9 cellular contexts compared by ENCODE assay signal in genomic region chr10:59362991-59363390, GRCh38. TPM values are rescaled to one million over a fixed set of nuclear protein-coding genes. Genes with fewer than 3 reads are reported as not detected.
A peak's percentile ranks its signal among the peaks of the same experiment; 100 is the strongest.
DNase-seq lines count a peak whose midpoint lies in the region; ATAC-seq, FAIRE-seq and TF ChIP-seq lines count a peak whose summit lies in the region.
"Had no signal": no experiment of that assay in that cellular context is flagged by ENCODE, and none has a peak within 500 bp of the region (broad histone marks: within the 10 kb centered on the region; RNA-seq: fewer than 3 reads in every experiment).

No MANE protein-coding gene starts in this region.

- H3F3A ChIP-seq in smooth muscle cell (ENCODE audit: low read depth) = peaks cover 3% of the 10 kb centered on the region

- peak overlapping the region; percentile 95 for H2AFZ ChIP-seq in smooth muscle cell (ENCODE audit: low read depth)

- peaks cover 0 to 3% of the 10 kb centered on the region in 2 donors for H3K4me1 ChIP-seq in kidney (ENCODE audit: control insufficient read depth in 1 of 2, insufficient read depth in 1 of 2, low read depth in 1 of 2, low read length in 2 of 2)
- peaks cover 18% of the 10 kb centered on the region for H3K4me1 ChIP-seq in smooth muscle cell (ENCODE audit: low read depth)

- no peaks in the 10 kb centered on the region for H4K20me1 ChIP-seq in smooth muscle cell (ENCODE audit: low read depth)

- TF ChIP-seq CTCF in kidney (IDR thresholded peaks at IDR 0.05; ENCODE audit: borderline replicate concordance, extremely low read depth, insufficient read depth) (no peak), smooth muscle cell (IDR thresholded peaks at IDR 0.05; ENCODE audit: borderline replicate concordance, insufficient read depth, poor library complexity, severe bottlenecking) (no peak)

- DNase-seq in NCI-H1436 (lab: John Stamatoyannopoulos, UW) (peak; percentile 39), NCI-H1436 treated with DMSO at 0.1 percent for 48 hours (lab: John Stamatoyannopoulos, UW) (no peak), NCI-H510A treated with DMSO at 0.1 percent for 48 hours (lab: John Stamatoyannopoulos, UW) (peak; percentile 57), cerebellar cortex (ENCODE audit: low spot score) (peak; percentile 68), kidney (peak; percentile 81), smooth muscle cell (lab: John Stamatoyannopoulos, UW; ENCODE audit: unreplicated experiment) (no peak), OCI-M2 (lab: John Stamatoyannopoulos, UW; ENCODE audit: unreplicated experiment) (no peak)

- no peak for ATAC-seq in GM18861 (IDR thresholded peaks at IDR 0.05; ENCODE audit: unreplicated experiment)

- intact Hi-C loops in kidney (cut with DNase I) = no loop called here

- H3K36me3 ChIP-seq in kidney (ENCODE audit: control insufficient read depth in 1 of 2, insufficient read depth in 2 of 2, low read length in 2 of 2) (no peaks in the 10 kb centered on the region), smooth muscle cell (ENCODE audit: low read depth) (no peaks in the 10 kb centered on the region)

- peaks cover 12% of the 10 kb centered on the region for H3K27me3 ChIP-seq in smooth muscle cell (ENCODE audit: low read depth)

- peak overlapping the region in 1 of 2 donors; percentile 44 for H3K9ac ChIP-seq in kidney (ENCODE audit: low read length in 2 of 2)
- no peak overlapping the region for H3K9ac ChIP-seq in smooth muscle cell (ENCODE audit: low read depth)

- H3K4me2 ChIP-seq in smooth muscle cell = peak overlapping the region; percentile 100

- H3K4me3 ChIP-seq in kidney (ENCODE audit: low read length in 2 of 2) (peak overlapping the region; percentile 48 to 67), smooth muscle cell (peak overlapping the region; percentile 61)

- whole genome bisulfite sequencing in smooth muscle cell (ENCODE audit: low lambda C conversion rate) = 1% methylated on average over 10 of the region's 10 CpGs

- H3K79me2 ChIP-seq in smooth muscle cell (ENCODE audit: low read depth) = no peaks in the 10 kb centered on the region

- H3K9me3 ChIP-seq in kidney (ENCODE audit: control insufficient read depth in 1 of 2, low read length in 2 of 2) (no peaks in the 10 kb centered on the region), smooth muscle cell (replicated peaks; ENCODE audit: low read depth) (no peaks in the 10 kb centered on the region)

- no peak for FAIRE-seq in kidney (lab: Jason Lieb, UNC)
- FAIRE-seq: TTC549 had no signal

- H3K27ac ChIP-seq in kidney (ENCODE audit: low read depth in 2 of 2, low read length in 2 of 2) (peak overlapping the region; percentile 48 to 59), smooth muscle cell (ENCODE audit: low read depth) (no peak overlapping the region)

RNA-seq across cellular contexts. Expression of gene FAM13C, which starts 0.6 kb away (rescaled TPM):
- total RNA-seq in kidney (8.8 TPM), smooth muscle cell (0.76 TPM in 1 of 2 replicates, not detected in the other)
- polyA plus RNA-seq in kidney (ENCODE audit: insufficient read depth, low read depth, low replicate concordance) (1.5 TPM), smooth muscle cell (not detected in 2 replicates)

Comparison
In these comparisons a context has a peak if more than half of its experiments do, and no peak if none do; other contexts are left out.
1. DNase-seq: peak in NCI-H1436 (single experiment), NCI-H510A treated with DMSO at 0.1 percent for 48 hours (single experiment), cerebellar cortex (single experiment) and kidney (single experiment); none in NCI-H1436 treated with DMSO at 0.1 percent for 48 hours (single experiment), smooth muscle cell (single experiment) and OCI-M2 (single experiment).